In genomic region chr1:184821658-184822057, GRCh38 we compare ENCODE assay signal across 25 cellular contexts.
"Had no signal": no experiment of that assay in that cellular context is flagged by ENCODE, and none has a peak within 500 bp of the region (broad histone marks: within the 10 kb centered on the region; RNA-seq: fewer than 3 reads in every experiment).

No MANE protein-coding gene starts in this region.

- H3K27me3 ChIP-seq: breast epithelium, heart right ventricle, spleen, upper lobe of right lung had no signal

- H3K27me3 Mint-ChIP-seq: activated B cell treated with CpG ODN at 0.5 μM for 24 hours; activated CD4-positive, alpha-beta T cell treated with anti-CD3 and anti-CD28 coated beads for 36 hours; activated naive CD8-positive, alpha-beta T cell treated with anti-CD3 and anti-CD28 coated beads for 36 hours; central memory CD8-positive, alpha-beta T cell; T-cell had no signal

- H3K4me3 ChIP-seq: breast epithelium, heart right ventricle, lower lobe of right lung, spleen, upper lobe of right lung had no signal

- DNase-seq: activated B cell treated with CpG ODN at 0.5 μM for 24 hours; activated CD4-positive, alpha-beta T cell treated with anti-CD3 and anti-CD28 coated beads for 36 hours; activated CD4-positive, alpha-beta T cell treated with anti-CD3 and anti-CD28 coated beads, Interleukin-2, amount 50 U/mL, for 48 hours; activated CD8-positive, alpha-beta memory T cell treated with anti-CD3 and anti-CD28 coated beads, Interleukin-2, amount 50 U/mL, for 48 hours; activated naive CD4-positive, alpha-beta T cell treated with Interleukin-2 at 50 U/mL for 16 hours; activated naive CD8-positive, alpha-beta T cell treated with anti-CD3 and anti-CD28 coated beads for 36 hours; activated T-cell treated with anti-CD3 and anti-CD28 coated beads, Interleukin-2, amount 50 U/mL, for 4 hours; amniotic stem cell; effector memory CD4-positive, alpha-beta T cell; heart right ventricle; islet precursor cell; left colon; lower lobe of right lung; mesendoderm; naive thymus-derived CD8-positive, alpha-beta T cell; spleen; stimulated activated CD4-positive, alpha-beta T cell treated with anti-CD3 and anti-CD28 coated beads, Interleukin-4, amount 100 ng/mL, for 1 hour; stimulated activated naive CD4-positive, alpha-beta T cell treated with Interleukin-2 at 50 U/mL for 16 hours; T-cell; T-helper 9 cell; upper lobe of right lung had no signal

- ATAC-seq: activated CD4-positive, alpha-beta T cell treated with anti-CD3 and anti-CD28 coated beads for 36 hours; activated T-cell treated with anti-CD3 and anti-CD28 coated beads, Interleukin-2, amount 50 U/mL, for 4 hours; esophagus mucosa; left colon; lower lobe of right lung; naive thymus-derived CD8-positive, alpha-beta T cell; T-cell; upper lobe of right lung had no signal

- H3K9me3 ChIP-seq: breast epithelium, heart right ventricle, lower lobe of right lung, spleen, upper lobe of right lung had no signal

- H3K4me1 ChIP-seq: parathyroid adenoma had no signal

- H3K4me3 Mint-ChIP-seq: activated B cell treated with CpG ODN at 0.5 μM for 24 hours; activated CD4-positive, alpha-beta T cell treated with anti-CD3 and anti-CD28 coated beads for 36 hours; activated naive CD8-positive, alpha-beta T cell treated with anti-CD3 and anti-CD28 coated beads for 36 hours; activated T-cell treated with anti-CD3 and anti-CD28 coated beads, Interleukin-2, amount 50 U/mL, for 4 hours; central memory CD8-positive, alpha-beta T cell; naive thymus-derived CD8-positive, alpha-beta T cell; T-cell had no signal

- H3K36me3 Mint-ChIP-seq: naive thymus-derived CD8-positive, alpha-beta T cell had no signal

- H3K27ac ChIP-seq: breast epithelium, lower lobe of right lung, parathyroid adenoma, upper lobe of right lung had no signal

- H3K27ac Mint-ChIP-seq: activated B cell treated with CpG ODN at 0.5 μM for 24 hours; activated CD4-positive, alpha-beta T cell treated with anti-CD3 and anti-CD28 coated beads for 36 hours; activated naive CD8-positive, alpha-beta T cell treated with anti-CD3 and anti-CD28 coated beads for 36 hours; T-cell had no signal

- H3K36me3 ChIP-seq: breast epithelium had no signal

- H3K9me3 Mint-ChIP-seq: central memory CD8-positive, alpha-beta T cell had no signal
